18 cellular contexts compared by ENCODE assay signal in the genomic region with DNA sequence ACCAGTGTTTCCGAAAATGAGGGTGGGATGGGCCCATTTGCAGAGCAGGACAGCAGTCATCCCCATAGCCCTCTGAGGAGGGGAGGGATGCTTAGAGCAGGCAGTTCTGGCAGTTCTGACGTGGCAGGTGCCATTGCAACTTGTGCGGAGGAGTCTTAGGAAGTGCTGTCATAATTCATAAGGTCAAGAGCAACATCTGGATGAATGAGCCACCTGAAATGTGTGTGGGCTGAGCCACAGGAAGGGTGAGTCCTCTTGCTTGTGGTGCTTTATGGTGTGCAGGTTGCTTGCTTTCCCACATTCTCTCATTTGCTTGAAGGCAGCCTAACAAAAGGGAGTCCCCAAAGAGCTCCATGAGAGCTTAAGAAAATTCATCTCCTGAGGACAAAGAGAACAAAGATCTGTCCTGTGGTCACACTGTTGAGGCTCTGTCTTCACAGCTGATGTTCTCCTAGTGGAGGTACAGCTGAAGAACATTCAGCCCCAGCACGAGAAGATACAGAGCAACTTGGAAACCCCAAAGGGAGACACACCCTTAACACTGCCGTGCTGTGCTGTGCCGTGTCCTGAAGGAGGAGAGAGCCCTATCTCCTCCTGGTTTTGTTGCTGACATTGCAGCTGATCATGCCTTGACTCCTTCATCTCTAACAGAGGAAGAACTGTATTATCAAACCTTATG.
A peak's percentile ranks its signal among the peaks of the same experiment; 100 is the strongest.
DNase-seq lines count a peak whose midpoint lies in the region; ATAC-seq and TF ChIP-seq lines count a peak whose summit lies in the region.
"Had no signal": no experiment of that assay in that cellular context is flagged by ENCODE, and none has a peak within 500 bp of the region (broad histone marks: within the 10 kb centered on the region; RNA-seq: fewer than 3 reads in every experiment).

No MANE protein-coding gene starts in this region.

- H3K9me3 Mint-ChIP-seq in T-helper 2 cell treated with Interferon-gamma antibody and Interleukin-4, amounts not matched to agents 5 μg/mL and 100 μg/mL, for 36 hours: no peaks in the 10 kb centered on the region
- H3K9me3 Mint-ChIP-seq in stimulated activated memory B cell treated with anti-CD40 and anti-IgM and Interleukin-4, amounts not matched to agents 10 μg/mL and 1 μg/mL and 100 μg/mL, for 72 hours: no peaks in the 10 kb centered on the region

- H3K4me3 ChIP-seq in coronary artery: no peak overlapping the region
- H3K4me3 ChIP-seq in tibial artery: no peak overlapping the region
- no peak overlapping the region for H3K4me3 ChIP-seq in WERI-Rb-1 (ENCODE audit: low read depth, low read length)
- H3K4me3 ChIP-seq: tibial nerve had no signal

- intact Hi-C loops in tibial artery (cut with DNase I; ENCODE audit: low total_unique reads): loop anchor here (5.0 kb wide), 1 partner anchor 58 kb away; no protein-coding TSS in a partner anchor

- no peak overlapping the region for H3K4me3 Mint-ChIP-seq in T-helper 2 cell treated with Interferon-gamma antibody and Interleukin-4, amounts not matched to agents 5 μg/mL and 100 μg/mL, for 36 hours
- no peak overlapping the region for H3K4me3 Mint-ChIP-seq in stimulated activated memory B cell treated with anti-CD40 and anti-IgM and Interleukin-4, amounts not matched to agents 10 μg/mL and 1 μg/mL and 100 μg/mL, for 72 hours

- H3K36me3 Mint-ChIP-seq in T-helper 2 cell treated with Interferon-gamma antibody and Interleukin-4, amounts not matched to agents 5 μg/mL and 100 μg/mL, for 36 hours (ENCODE audit: low read depth): no peaks in the 10 kb centered on the region
- peaks cover under 1% of the 10 kb centered on the region for H3K36me3 Mint-ChIP-seq in stimulated activated memory B cell treated with anti-CD40 and anti-IgM and Interleukin-4, amounts not matched to agents 10 μg/mL and 1 μg/mL and 100 μg/mL, for 72 hours

- no peak for TF ChIP-seq CTCF in coronary artery (IDR thresholded peaks at IDR 0.05)
- no peak for TF ChIP-seq CTCF in tibial artery (IDR thresholded peaks at IDR 0.05)
- no peak for TF ChIP-seq CTCF in WERI-Rb-1 (IDR thresholded peaks at IDR 0.05; ENCODE audit: low read depth, low read length)

- H3K27me3 ChIP-seq in tibial artery (no peaks in the 10 kb centered on the region), WERI-Rb-1 (ENCODE audit: insufficient read depth, low read depth, severe bottlenecking) (peaks cover 6% of the 10 kb centered on the region)
- H3K27me3 ChIP-seq: brain microvascular endothelial cell, tibial nerve had no signal

- no peaks in the 10 kb centered on the region for H3K27me3 Mint-ChIP-seq in T-helper 2 cell treated with Interferon-gamma antibody and Interleukin-4, amounts not matched to agents 5 μg/mL and 100 μg/mL, for 36 hours (ENCODE audit: low read depth)
- H3K27me3 Mint-ChIP-seq in stimulated activated memory B cell treated with anti-CD40 and anti-IgM and Interleukin-4, amounts not matched to agents 10 μg/mL and 1 μg/mL and 100 μg/mL, for 72 hours: peaks cover 7% of the 10 kb centered on the region

- peak; percentile 60 for ATAC-seq in stimulated activated memory B cell treated with anti-CD40 and anti-IgM and Interleukin-4, amounts not matched to agents 10 μg/mL and 1 μg/mL and 100 μg/mL, for 72 hours

- H3K4me1 ChIP-seq in tibial artery: no peaks in the 10 kb centered on the region
- H3K4me1 ChIP-seq: tibial nerve had no signal

- H3K4me1 Mint-ChIP-seq in T-helper 2 cell treated with Interferon-gamma antibody and Interleukin-4, amounts not matched to agents 5 μg/mL and 100 μg/mL, for 36 hours (ENCODE audit: low read depth): peaks cover 27% of the 10 kb centered on the region
- H3K4me1 Mint-ChIP-seq in stimulated activated memory B cell treated with anti-CD40 and anti-IgM and Interleukin-4, amounts not matched to agents 10 μg/mL and 1 μg/mL and 100 μg/mL, for 72 hours: peaks cover 13% of the 10 kb centered on the region

- peak overlapping the region; percentile 67 for H3K27ac Mint-ChIP-seq in T-helper 2 cell treated with Interferon-gamma antibody and Interleukin-4, amounts not matched to agents 5 μg/mL and 100 μg/mL, for 36 hours
- no peak overlapping the region for H3K27ac Mint-ChIP-seq in stimulated activated memory B cell treated with anti-CD40 and anti-IgM and Interleukin-4, amounts not matched to agents 10 μg/mL and 1 μg/mL and 100 μg/mL, for 72 hours

- DNase-seq in activated T-cell treated with anti-CD3 and anti-CD28 coated beads for 48 hours (ENCODE audit: low read depth) (peak; percentile 15), coronary artery (ENCODE audit: low spot score) (peak; percentile 12), tibial artery (no peak), caudate nucleus (lab: John Stamatoyannopoulos, UW) (no peak), WERI-Rb-1 (no peak)
- no peak for DNase-seq in activated T-cell treated with anti-CD3 and anti-CD28 coated beads, Interleukin-2, amount 50 U/mL, for 1 hour
- peak; percentile 47 for DNase-seq in T-helper 2 cell treated with Interferon-gamma antibody and Interleukin-4, amounts not matched to agents 5 μg/mL and 100 μg/mL, for 36 hours (ENCODE audit: low spot score)
- DNase-seq: brain microvascular endothelial cell; effector CD8-positive, alpha-beta T cell; hypothalamus; Karpas-422; NCI-H1436; NCI-H446; OCI-M1; posterior cingulate gyrus; small intestine had no signal

- no peak overlapping the region for H3K27ac ChIP-seq in coronary artery
- H3K27ac ChIP-seq in tibial artery: no peak overlapping the region
- no peak overlapping the region for H3K27ac ChIP-seq in caudate nucleus (ENCODE audit: low read depth, low read length)
- H3K27ac ChIP-seq in WERI-Rb-1: no peak overlapping the region
- H3K27ac ChIP-seq: brain microvascular endothelial cell, tibial nerve had no signal

- H3K9me3 ChIP-seq in tibial artery: no peaks in the 10 kb centered on the region
- no peaks in the 10 kb centered on the region for H3K9me3 ChIP-seq in WERI-Rb-1 (ENCODE audit: severe bottlenecking)
- H3K9me3 ChIP-seq: tibial nerve had no signal

- H3K36me3 ChIP-seq in tibial artery (peaks cover 0 to 50% (median 16%) of the 10 kb centered on the region in 3 donors), WERI-Rb-1 (peaks cover 10% of the 10 kb centered on the region; the same call in 1 of the 2 replicates)
- H3K36me3 ChIP-seq: brain microvascular endothelial cell had no signal

Comparison
In these comparisons a context has a peak if more than half of its experiments do, and no peak if none do; other contexts are left out.
1. DNase-seq: peak in activated T-cell treated with anti-CD3 and anti-CD28 coated beads for 48 hours (single experiment), T-helper 2 cell treated with Interferon-gamma antibody and Interleukin-4, amounts not matched to agents 5 μg/mL and 100 μg/mL, for 36 hours (single experiment) and coronary artery (single experiment); none in activated T-cell treated with anti-CD3 and anti-CD28 coated beads, Interleukin-2, amount 50 U/mL, for 1 hour (single experiment), tibial artery (0 of 2), caudate nucleus (0 of 61) and WERI-Rb-1 (single experiment).